In genomic region chr14:65428691-65429090, GRCh38 we compare ENCODE assay signal across 2 cellular contexts.
TF ChIP-seq lines count a peak whose summit lies in the region.

No MANE protein-coding gene starts in this region.

TF ChIP-seq in GM23338, 12 proteins besides CTCF, POLR2A, EP300 and RAD21:
- TF ChIP-seq, protein P1, sequence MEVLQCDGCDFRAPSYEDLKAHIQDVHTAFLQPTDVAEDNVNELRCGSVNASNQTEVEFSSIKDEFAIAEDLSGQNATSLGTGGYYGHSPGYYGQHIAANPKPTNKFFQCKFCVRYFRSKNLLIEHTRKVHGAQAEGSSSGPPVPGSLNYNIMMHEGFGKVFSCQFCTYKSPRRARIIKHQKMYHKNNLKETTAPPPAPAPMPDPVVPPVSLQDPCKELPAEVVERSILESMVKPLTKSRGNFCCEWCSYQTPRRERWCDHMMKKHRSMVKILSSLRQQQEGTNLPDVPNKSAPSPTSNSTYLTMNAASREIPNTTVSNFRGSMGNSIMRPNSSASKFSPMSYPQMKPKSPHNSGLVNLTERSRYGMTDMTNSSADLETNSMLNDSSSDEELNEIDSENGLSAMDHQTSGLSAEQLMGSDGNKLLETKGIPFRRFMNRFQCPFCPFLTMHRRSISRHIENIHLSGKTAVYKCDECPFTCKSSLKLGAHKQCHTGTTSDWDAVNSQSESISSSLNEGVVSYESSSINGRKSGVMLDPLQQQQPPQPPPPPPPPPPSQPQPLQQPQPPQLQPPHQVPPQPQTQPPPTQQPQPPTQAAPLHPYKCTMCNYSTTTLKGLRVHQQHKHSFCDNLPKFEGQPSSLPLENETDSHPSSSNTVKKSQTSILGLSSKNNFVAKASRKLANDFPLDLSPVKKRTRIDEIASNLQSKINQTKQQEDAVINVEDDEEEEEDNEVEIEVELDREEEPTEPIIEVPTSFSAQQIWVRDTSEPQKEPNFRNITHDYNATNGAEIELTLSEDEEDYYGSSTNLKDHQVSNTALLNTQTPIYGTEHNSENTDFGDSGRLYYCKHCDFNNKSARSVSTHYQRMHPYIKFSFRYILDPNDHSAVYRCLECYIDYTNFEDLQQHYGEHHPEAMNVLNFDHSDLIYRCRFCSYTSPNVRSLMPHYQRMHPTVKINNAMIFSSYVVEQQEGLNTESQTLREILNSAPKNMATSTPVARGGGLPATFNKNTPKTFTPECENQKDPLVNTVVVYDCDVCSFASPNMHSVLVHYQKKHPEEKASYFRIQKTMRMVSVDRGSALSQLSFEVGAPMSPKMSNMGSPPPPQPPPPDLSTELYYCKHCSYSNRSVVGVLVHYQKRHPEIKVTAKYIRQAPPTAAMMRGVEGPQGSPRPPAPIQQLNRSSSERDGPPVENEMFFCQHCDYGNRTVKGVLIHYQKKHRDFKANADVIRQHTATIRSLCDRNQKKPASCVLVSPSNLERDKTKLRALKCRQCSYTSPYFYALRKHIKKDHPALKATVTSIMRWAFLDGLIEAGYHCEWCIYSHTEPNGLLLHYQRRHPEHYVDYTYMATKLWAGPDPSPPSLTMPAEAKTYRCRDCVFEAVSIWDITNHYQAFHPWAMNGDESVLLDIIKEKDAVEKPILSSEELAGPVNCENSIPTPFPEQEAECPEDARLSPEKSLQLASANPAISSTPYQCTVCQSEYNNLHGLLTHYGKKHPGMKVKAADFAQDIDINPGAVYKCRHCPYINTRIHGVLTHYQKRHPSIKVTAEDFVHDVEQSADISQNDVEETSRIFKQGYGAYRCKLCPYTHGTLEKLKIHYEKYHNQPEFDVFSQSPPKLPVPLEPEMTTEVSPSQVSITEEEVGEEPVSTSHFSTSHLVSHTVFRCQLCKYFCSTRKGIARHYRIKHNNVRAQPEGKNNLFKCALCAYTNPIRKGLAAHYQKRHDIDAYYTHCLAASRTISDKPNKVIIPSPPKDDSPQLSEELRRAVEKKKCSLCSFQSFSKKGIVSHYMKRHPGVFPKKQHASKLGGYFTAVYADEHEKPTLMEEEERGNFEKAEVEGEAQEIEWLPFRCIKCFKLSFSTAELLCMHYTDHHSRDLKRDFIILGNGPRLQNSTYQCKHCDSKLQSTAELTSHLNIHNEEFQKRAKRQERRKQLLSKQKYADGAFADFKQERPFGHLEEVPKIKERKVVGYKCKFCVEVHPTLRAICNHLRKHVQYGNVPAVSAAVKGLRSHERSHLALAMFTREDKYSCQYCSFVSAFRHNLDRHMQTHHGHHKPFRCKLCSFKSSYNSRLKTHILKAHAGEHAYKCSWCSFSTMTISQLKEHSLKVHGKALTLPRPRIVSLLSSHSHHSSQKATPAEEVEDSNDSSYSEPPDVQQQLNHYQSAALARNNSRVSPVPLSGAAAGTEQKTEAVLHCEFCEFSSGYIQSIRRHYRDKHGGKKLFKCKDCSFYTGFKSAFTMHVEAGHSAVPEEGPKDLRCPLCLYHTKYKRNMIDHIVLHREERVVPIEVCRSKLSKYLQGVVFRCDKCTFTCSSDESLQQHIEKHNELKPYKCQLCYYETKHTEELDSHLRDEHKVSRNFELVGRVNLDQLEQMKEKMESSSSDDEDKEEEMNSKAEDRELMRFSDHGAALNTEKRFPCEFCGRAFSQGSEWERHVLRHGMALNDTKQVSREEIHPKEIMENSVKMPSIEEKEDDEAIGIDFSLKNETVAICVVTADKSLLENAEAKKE (CRISPR knock-in tag; IDR thresholded peaks at IDR 0.05), result no peak
- no peak for TF ChIP-seq EZH2phosphoT487 (IDR thresholded peaks at IDR 0.05; ENCODE audit: unreplicated experiment)
- TF ChIP-seq JUNB (IDR thresholded peaks at IDR 0.05; ENCODE audit: unreplicated experiment), result no peak
- TF ChIP-seq, protein P2, sequence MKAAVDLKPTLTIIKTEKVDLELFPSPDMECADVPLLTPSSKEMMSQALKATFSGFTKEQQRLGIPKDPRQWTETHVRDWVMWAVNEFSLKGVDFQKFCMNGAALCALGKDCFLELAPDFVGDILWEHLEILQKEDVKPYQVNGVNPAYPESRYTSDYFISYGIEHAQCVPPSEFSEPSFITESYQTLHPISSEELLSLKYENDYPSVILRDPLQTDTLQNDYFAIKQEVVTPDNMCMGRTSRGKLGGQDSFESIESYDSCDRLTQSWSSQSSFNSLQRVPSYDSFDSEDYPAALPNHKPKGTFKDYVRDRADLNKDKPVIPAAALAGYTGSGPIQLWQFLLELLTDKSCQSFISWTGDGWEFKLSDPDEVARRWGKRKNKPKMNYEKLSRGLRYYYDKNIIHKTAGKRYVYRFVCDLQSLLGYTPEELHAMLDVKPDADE (IDR thresholded peaks at IDR 0.05), result no peak
- TF ChIP-seq ZNF331 (CRISPR knock-in tag; IDR thresholded peaks at IDR 0.05; ENCODE audit: low read depth), result no peak
- no peak for TF ChIP-seq NANOG (IDR thresholded peaks at IDR 0.05; ENCODE audit: borderline replicate concordance)
- no peak for TF ChIP-seq STAT1 (IDR thresholded peaks at IDR 0.05; ENCODE audit: unreplicated experiment)
- TF ChIP-seq CREB1 (CRISPR knock-in tag; IDR thresholded peaks at IDR 0.05; ENCODE audit: low read depth), result no peak
- TF ChIP-seq ZNF114 (CRISPR knock-in tag; IDR thresholded peaks at IDR 0.05), result no peak
- no peak for TF ChIP-seq EZH2 (IDR thresholded peaks at IDR 0.05; ENCODE audit: low read depth, unreplicated experiment)
- no peak for TF ChIP-seq POLR2AphosphoS5 (IDR thresholded peaks at IDR 0.05; ENCODE audit: low read depth)
- TF ChIP-seq, protein P3, sequence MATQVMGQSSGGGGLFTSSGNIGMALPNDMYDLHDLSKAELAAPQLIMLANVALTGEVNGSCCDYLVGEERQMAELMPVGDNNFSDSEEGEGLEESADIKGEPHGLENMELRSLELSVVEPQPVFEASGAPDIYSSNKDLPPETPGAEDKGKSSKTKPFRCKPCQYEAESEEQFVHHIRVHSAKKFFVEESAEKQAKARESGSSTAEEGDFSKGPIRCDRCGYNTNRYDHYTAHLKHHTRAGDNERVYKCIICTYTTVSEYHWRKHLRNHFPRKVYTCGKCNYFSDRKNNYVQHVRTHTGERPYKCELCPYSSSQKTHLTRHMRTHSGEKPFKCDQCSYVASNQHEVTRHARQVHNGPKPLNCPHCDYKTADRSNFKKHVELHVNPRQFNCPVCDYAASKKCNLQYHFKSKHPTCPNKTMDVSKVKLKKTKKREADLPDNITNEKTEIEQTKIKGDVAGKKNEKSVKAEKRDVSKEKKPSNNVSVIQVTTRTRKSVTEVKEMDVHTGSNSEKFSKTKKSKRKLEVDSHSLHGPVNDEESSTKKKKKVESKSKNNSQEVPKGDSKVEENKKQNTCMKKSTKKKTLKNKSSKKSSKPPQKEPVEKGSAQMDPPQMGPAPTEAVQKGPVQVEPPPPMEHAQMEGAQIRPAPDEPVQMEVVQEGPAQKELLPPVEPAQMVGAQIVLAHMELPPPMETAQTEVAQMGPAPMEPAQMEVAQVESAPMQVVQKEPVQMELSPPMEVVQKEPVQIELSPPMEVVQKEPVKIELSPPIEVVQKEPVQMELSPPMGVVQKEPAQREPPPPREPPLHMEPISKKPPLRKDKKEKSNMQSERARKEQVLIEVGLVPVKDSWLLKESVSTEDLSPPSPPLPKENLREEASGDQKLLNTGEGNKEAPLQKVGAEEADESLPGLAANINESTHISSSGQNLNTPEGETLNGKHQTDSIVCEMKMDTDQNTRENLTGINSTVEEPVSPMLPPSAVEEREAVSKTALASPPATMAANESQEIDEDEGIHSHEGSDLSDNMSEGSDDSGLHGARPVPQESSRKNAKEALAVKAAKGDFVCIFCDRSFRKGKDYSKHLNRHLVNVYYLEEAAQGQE (IDR thresholded peaks at IDR 0.05; ENCODE audit: unreplicated experiment), result no peak

TF ChIP-seq in K562, 482 proteins besides CTCF, POLR2A, EP300 and RAD21 (continued from another document):
- TF ChIP-seq, protein P4, sequence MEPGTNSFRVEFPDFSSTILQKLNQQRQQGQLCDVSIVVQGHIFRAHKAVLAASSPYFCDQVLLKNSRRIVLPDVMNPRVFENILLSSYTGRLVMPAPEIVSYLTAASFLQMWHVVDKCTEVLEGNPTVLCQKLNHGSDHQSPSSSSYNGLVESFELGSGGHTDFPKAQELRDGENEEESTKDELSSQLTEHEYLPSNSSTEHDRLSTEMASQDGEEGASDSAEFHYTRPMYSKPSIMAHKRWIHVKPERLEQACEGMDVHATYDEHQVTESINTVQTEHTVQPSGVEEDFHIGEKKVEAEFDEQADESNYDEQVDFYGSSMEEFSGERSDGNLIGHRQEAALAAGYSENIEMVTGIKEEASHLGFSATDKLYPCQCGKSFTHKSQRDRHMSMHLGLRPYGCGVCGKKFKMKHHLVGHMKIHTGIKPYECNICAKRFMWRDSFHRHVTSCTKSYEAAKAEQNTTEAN (CRISPR knock-in tag; IDR thresholded peaks at IDR 0.05), result no peak
- TF ChIP-seq HDAC2 (IDR thresholded peaks at IDR 0.05), result no peak
- TF ChIP-seq ZNF696 (CRISPR knock-in tag; conservative IDR thresholded peaks at IDR 0.05), result no peak
- no peak for TF ChIP-seq ZBTB8A (IDR thresholded peaks at IDR 0.05; ENCODE audit: partially characterized antibody)
- TF ChIP-seq ZNF586 (CRISPR knock-in tag; conservative IDR thresholded peaks at IDR 0.05), result no peak
- TF ChIP-seq RBM14 (IDR thresholded peaks at IDR 0.05; ENCODE audit: borderline replicate concordance, insufficient read depth, low read depth, low read length), result no peak
- TF ChIP-seq TFAM (CRISPR knock-in tag; conservative IDR thresholded peaks at IDR 0.05), result no peak
- no peak for TF ChIP-seq ZNF121 (CRISPR knock-in tag; conservative IDR thresholded peaks at IDR 0.05)
